ENCODE assay signal across 8 cellular contexts in the genomic region with DNA sequence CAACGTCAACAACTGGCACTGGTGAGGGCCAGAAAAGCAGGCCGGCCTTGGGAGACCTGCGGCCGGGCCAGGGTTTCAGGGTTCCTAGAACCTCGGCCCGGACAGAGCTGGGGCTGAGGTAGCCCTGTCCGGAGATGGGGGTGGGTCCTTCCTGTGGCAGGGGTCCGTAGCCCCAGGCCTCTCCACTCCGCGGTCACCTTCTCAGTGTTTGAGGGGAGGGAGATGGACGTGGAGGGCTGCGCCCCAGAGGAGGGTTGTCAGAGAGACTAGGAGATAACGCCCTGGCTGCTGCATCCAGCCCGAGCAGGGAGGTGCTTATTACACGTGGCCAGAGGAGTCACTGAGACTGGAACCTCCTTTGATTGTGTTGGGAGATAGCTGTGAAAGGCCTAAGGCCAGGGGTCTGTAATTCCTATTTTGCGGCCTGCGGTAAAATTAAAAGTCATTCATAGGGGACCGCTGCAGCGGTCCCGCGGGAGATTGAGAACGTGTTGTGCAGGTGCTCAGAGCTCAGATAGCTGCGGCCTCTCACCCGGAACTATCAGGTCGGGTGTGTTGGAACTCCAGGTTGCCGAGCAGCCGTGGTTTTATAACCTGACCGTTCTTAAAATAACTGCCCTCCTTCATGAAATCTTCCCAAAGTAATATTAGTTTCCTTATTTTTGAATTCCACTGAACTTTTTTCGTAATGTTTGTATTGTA. TPM values are rescaled to one million over a fixed set of nuclear protein-coding genes. Genes with fewer than 3 reads are reported as not detected.
DNase-seq lines count a peak whose midpoint lies in the region; ATAC-seq lines count a peak whose summit lies in the region.

No MANE protein-coding gene starts in this region.

- DNase-seq in ACHN (peak; percentile 34), NOMO-1 treated with DMSO at 0.1 percent for 48 hours (lab: John Stamatoyannopoulos, UW; ENCODE audit: unreplicated experiment) (peak; percentile 12), Right ventricle myocardium superior (no peak), pons (ENCODE audit: low spot score) (peak; percentile 41), midbrain (lab: John Stamatoyannopoulos, UW) (no peak)
- peak; percentile 22 for DNase-seq in activated effector memory CD4-positive, alpha-beta T cell treated with Interleukin-2 at 50 U/mL for 16 hours

- ATAC-seq in GM18517 (IDR thresholded peaks at IDR 0.05; ENCODE audit: unreplicated experiment), result peak; percentile 8
- ATAC-seq in HG03039 (IDR thresholded peaks at IDR 0.05; ENCODE audit: unreplicated experiment), result peak; percentile 15
- peak; percentile 31 for ATAC-seq in Right ventricle myocardium superior (ENCODE audit: poor library complexity)

- intact Hi-C loops in Right ventricle myocardium superior (cut with DNase I), result no loop called here

- in situ Hi-C loops in ACHN (cut with HindIII; ENCODE audit: low pct_ligation_motif_present, low pct_unique_long_range_greater_than_20kb, low sequenced_read_pairs), result no loop called here

RNA-seq across cellular contexts. Expression of a gene that starts 0.5 kb away (rescaled TPM):
- 205 TPM for total RNA-seq in Right ventricle myocardium superior

RNA-seq across cellular contexts. Expression of a gene that starts 1.0 kb away (rescaled TPM):
- total RNA-seq in Right ventricle myocardium superior, result 10.9 TPM

RNA-seq across cellular contexts. Expression of a gene that starts 35.1 kb away (rescaled TPM):
- total RNA-seq in Right ventricle myocardium superior, result not detected

RNA-seq across cellular contexts. Expression of a gene that starts 40.2 kb away (rescaled TPM):
- not detected for total RNA-seq in Right ventricle myocardium superior

Comparison
In these comparisons a context has a peak if more than half of its experiments do, and no peak if none do; other contexts are left out.
1. DNase-seq: peak in ACHN (single experiment), NOMO-1 treated with DMSO at 0.1 percent for 48 hours (single experiment), activated effector memory CD4-positive, alpha-beta T cell treated with Interleukin-2 at 50 U/mL for 16 hours (single experiment) and pons (single experiment); none in Right ventricle myocardium superior (single experiment) and midbrain (single experiment).
2. Peak in every context shown above with its lines, with median percentiles within 50 percentile points of each other: ATAC-seq.